17 cellular contexts compared by ENCODE assay signal in the genomic region with DNA sequence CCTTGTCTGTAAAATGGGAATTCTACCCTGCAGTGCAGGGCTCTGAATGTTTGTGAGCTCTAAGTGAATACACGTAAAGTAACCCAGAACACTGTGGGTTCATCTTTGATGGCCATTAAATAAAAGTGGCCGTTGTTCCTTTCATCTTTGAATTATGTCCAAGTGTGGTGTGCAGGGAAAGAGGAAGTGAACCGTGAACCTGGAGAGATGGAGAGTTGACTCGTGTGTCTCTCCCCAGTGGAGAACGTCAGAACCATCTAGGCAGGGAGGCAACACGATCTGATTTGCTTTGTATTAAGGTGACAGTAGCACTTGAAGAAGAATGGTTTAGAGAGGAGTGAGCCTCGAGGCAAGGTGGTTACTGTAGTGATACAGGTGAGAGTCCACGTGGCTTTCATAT.
"Had no signal": no experiment of that assay in that cellular context is flagged by ENCODE, and none has a peak within 500 bp of the region (broad histone marks: within the 10 kb centered on the region; RNA-seq: fewer than 3 reads in every experiment).

No MANE protein-coding gene starts in this region.

- H3K27ac ChIP-seq: hepatocyte, sigmoid colon, suprapubic skin, upper lobe of left lung had no signal

- H3K9me3 Mint-ChIP-seq: activated naive CD8-positive, alpha-beta T cell treated with anti-CD3 and anti-CD28 coated beads, Interleukin-2, amount 10 ng/mL, durations not matched to agents 7 days and 5 days; nephron progenitor cell had no signal

- H3K4me1 ChIP-seq: suprapubic skin had no signal

- H3K4me3 Mint-ChIP-seq: activated naive CD8-positive, alpha-beta T cell treated with anti-CD3 and anti-CD28 coated beads, Interleukin-2, amount 10 ng/mL, durations not matched to agents 7 days and 5 days; nephron progenitor cell had no signal

- H3K9me3 ChIP-seq: sigmoid colon, suprapubic skin, upper lobe of left lung had no signal

- H3K27ac Mint-ChIP-seq: activated naive CD8-positive, alpha-beta T cell treated with anti-CD3 and anti-CD28 coated beads, Interleukin-2, amount 10 ng/mL, durations not matched to agents 7 days and 5 days had no signal

- DNase-seq: activated CD4-positive, alpha-beta T cell treated with anti-CD3 and anti-CD28 coated beads for 4 hours; activated effector memory CD4-positive, alpha-beta T cell treated with Interleukin-2 at 50 U/mL for 16 hours; activated naive CD8-positive, alpha-beta T cell treated with anti-CD3 and anti-CD28 coated beads, Interleukin-2, amount 10 ng/mL, durations not matched to agents 7 days and 5 days; anterior cingulate cortex; dermis blood vessel endothelial cell; erythroblast; kidney; left ventricle myocardium superior; mesendoderm; nephron progenitor cell; sigmoid colon; stimulated activated CD4-positive, alpha-beta T cell treated with anti-CD3 and anti-CD28 coated beads, Interleukin-2, amount 100 ng/mL, for 24 hours; stimulated activated naive CD4-positive, alpha-beta T cell treated with Interleukin-2 at 50 U/mL for 16 hours; T1000; upper lobe of left lung had no signal

- H3K27me3 ChIP-seq: hepatocyte, sigmoid colon, suprapubic skin, upper lobe of left lung had no signal

- H3K27me3 Mint-ChIP-seq: activated naive CD8-positive, alpha-beta T cell treated with anti-CD3 and anti-CD28 coated beads, Interleukin-2, amount 10 ng/mL, durations not matched to agents 7 days and 5 days had no signal

- H3K4me3 ChIP-seq: hepatocyte, sigmoid colon, suprapubic skin, upper lobe of left lung had no signal
